Comparison of ENCODE assay signal across 1 cellular context in the genomic region with DNA sequence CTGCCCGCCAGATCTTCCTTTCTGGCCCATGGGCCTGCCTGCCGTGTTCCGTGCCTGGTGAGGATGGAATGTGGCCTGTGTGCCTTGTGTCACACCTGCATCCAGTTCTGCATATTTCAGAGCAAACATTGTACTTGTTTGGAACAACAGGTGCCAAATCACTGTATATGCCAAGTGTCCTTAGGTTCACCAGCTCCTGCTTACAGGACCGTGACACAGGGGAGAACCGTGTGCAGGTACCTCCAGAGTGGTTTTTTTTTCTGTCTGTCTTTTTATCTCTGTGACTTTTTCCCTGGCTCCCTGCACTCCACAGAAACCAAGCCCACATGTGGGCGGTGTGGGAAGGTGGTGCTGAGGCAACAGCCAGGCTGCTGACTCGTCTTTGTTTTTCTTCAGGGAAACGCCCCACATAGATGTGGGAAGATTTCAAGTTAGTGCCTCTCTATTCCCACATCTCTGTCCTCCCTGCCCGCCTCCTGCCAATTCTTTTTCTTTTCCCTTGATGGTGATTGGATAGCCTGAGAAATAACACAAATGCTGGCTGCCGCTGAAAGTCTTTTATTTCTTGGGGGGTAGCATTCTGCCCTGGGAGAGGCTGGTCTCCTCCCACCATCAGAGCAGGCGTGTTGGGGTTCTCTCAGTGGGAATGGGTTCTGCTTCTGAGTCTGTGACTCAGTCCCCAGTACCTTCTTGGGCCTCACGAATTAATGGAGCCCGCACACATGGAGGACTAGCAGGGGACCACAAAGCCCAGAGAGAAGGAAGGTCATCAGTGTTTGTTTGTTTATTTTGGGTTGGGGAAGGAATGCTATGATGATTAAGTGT.
A peak's percentile ranks its signal among the peaks of the same experiment; 100 is the strongest.
TF ChIP-seq lines count a peak whose summit lies in the region.

No MANE protein-coding gene starts in this region.

TF ChIP-seq in K562, 482 proteins besides CTCF, POLR2A, EP300 and RAD21:
- TF ChIP-seq SAFB (IDR thresholded peaks at IDR 0.05; ENCODE audit: borderline replicate concordance, low read depth, low read length), result no peak
- TF ChIP-seq EGR1 (conservative IDR thresholded peaks at IDR 0.05), result peak; percentile 81
TF ChIP-seq in K562: peak in this region for 1.
